15 cellular contexts compared by ENCODE assay signal in the genomic region with DNA sequence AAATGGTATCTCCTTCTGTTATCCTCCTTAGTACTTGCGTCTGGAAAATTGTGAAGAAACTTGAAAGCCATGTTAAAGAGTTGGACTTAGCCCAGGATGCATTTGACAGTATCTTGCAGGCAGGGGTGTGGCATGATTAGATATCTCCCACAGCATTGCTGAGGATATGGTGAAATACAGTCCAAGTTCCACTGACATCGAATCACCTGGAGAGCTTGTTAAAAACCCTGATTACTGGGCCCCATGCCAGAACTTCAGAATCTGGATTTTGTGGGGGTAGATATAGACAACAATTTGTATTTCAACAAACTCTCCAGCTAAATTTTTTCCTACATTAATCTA.
DNase-seq lines count a peak whose midpoint lies in the region; ATAC-seq and TF ChIP-seq lines count a peak whose summit lies in the region.
"Had no signal": no experiment of that assay in that cellular context is flagged by ENCODE, and none has a peak within 500 bp of the region (broad histone marks: within the 10 kb centered on the region; RNA-seq: fewer than 3 reads in every experiment).

No MANE protein-coding gene starts in this region.

- no peaks in the 10 kb centered on the region for H3K9me3 ChIP-seq in adipocyte (ENCODE audit: control insufficient read depth, low read length)
- no peaks in the 10 kb centered on the region for H3K9me3 ChIP-seq in sigmoid colon
- no peaks in the 10 kb centered on the region for H3K9me3 ChIP-seq in OCI-LY7 (ENCODE audit: low read length)
- H3K9me3 ChIP-seq: BE2C, suprapubic skin had no signal

- no peak overlapping the region for H3K4me2 ChIP-seq in OCI-LY7 (ENCODE audit: low read length)

- H3K79me2 ChIP-seq in OCI-LY7 (ENCODE audit: insufficient read depth, low read depth, low read length), result no peaks in the 10 kb centered on the region

- H4K20me1 ChIP-seq in OCI-LY7 (ENCODE audit: insufficient read depth, low read length), result no peaks in the 10 kb centered on the region

- WGBS in sigmoid colon, 2 donors, result 15 to 57% methylated on average over 2 of the region's 2 CpGs

- no peaks in the 10 kb centered on the region for H3K36me3 ChIP-seq in adipocyte (ENCODE audit: control insufficient read depth, insufficient read depth, low read length, severe bottlenecking)
- H3K36me3 ChIP-seq in sigmoid colon, result no peaks in the 10 kb centered on the region
- no peaks in the 10 kb centered on the region for H3K36me3 ChIP-seq in OCI-LY7 (ENCODE audit: insufficient read depth, low read length)
- H3K36me3 ChIP-seq: BE2C, suprapubic skin had no signal

- H3K4me1 ChIP-seq in adipocyte (ENCODE audit: control insufficient read depth, insufficient read depth, low read length) (peaks cover 9% of the 10 kb centered on the region), sigmoid colon (peaks cover 0 to 24% (median 15%) of the 10 kb centered on the region in 4 donors), OCI-LY7 (ENCODE audit: insufficient read depth, low read length, poor library complexity, severe bottlenecking) (no peaks in the 10 kb centered on the region)

- TF ChIP-seq EP300 in sigmoid colon (IDR thresholded peaks at IDR 0.05), result no peak

- peak overlapping the region in 1 of 4 donors; percentile 55 for H3K27ac ChIP-seq in sigmoid colon
- no peak overlapping the region for H3K27ac ChIP-seq in OCI-LY7 (ENCODE audit: low read depth, low read length, poor library complexity, severe bottlenecking)
- H3K27ac ChIP-seq: SK-N-MC, suprapubic skin had no signal

- intact Hi-C loops in sigmoid colon (cut with DNase I), result no loop called here
- intact Hi-C loops in OCI-LY7 (cut with micrococcal nuclease; ENCODE audit: unreplicated experiment), result no loop called here

- peak; percentile 89 for ATAC-seq in left lobe of liver
- no peak for ATAC-seq in GM18517 (IDR thresholded peaks at IDR 0.05; ENCODE audit: unreplicated experiment)

- CTCF ChIA-PET in OCI-LY7 (lab: Charles Lee; ENCODE audit: unreplicated experiment), result no interaction called here

- TF ChIP-seq CTCF in sigmoid colon (IDR thresholded peaks at IDR 0.05) (no peak), OCI-LY7 (conservative IDR thresholded peaks at IDR 0.05; ENCODE audit: low read length) (no peak)

- no peaks in the 10 kb centered on the region for H3K27me3 ChIP-seq in adipocyte (replicated peaks; ENCODE audit: control insufficient read depth, insufficient read depth, low read length)
- no peaks in the 10 kb centered on the region for H3K27me3 ChIP-seq in sigmoid colon
- H3K27me3 ChIP-seq: BE2C, suprapubic skin had no signal

- H2AFZ ChIP-seq in OCI-LY7 (ENCODE audit: low read length), result no peak overlapping the region

- POLR2A ChIA-PET in OCI-LY7 (lab: Charles Lee), result no interaction called here

- no peaks in the 10 kb centered on the region for H3K9me2 ChIP-seq in OCI-LY7 (ENCODE audit: insufficient read depth, low read length)

- no peak overlapping the region for H3K9ac ChIP-seq in adipocyte (ENCODE audit: low read length)

- DNase-seq in LoVo (ENCODE audit: low spot score) (peak; percentile 65), adipocyte (ENCODE audit: low read depth) (peak; percentile 22), left lobe of liver (ENCODE audit: low spot score) (peak; percentile 59), sigmoid colon (peak; percentile 30), kidney tubule cell (ENCODE audit: low spot score) (no peak), OCI-LY7 (ENCODE audit: low spot score) (no peak)
- DNase-seq: activated naive CD4-positive, alpha-beta T cell; BE2C; HFFc6; NCI-H1930; NCI-H510A; nucleus accumbens had no signal

- no TSS peak for BruUV-seq in OCI-LY7 (replicated peaks; lab: Mats Ljungman, UMichigan)

- TF ChIP-seq POLR2A in sigmoid colon (IDR thresholded peaks at IDR 0.05), result no peak

- H3K4me3 ChIP-seq in adipocyte (ENCODE audit: low read length) (no peak overlapping the region), sigmoid colon (no peak overlapping the region), OCI-LY7 (ENCODE audit: low read depth, low read length, poor library complexity, severe bottlenecking) (no peak overlapping the region)
- H3K4me3 ChIP-seq: SK-N-MC, suprapubic skin had no signal

Comparison
In these comparisons a context has a peak if more than half of its experiments do, and no peak if none do; other contexts are left out.
1. DNase-seq: peak in LoVo (single experiment), adipocyte (single experiment), left lobe of liver (single experiment) and sigmoid colon (single experiment); none in kidney tubule cell (single experiment) and OCI-LY7 (single experiment).